30 cellular contexts compared by ENCODE assay signal in the genomic region with DNA sequence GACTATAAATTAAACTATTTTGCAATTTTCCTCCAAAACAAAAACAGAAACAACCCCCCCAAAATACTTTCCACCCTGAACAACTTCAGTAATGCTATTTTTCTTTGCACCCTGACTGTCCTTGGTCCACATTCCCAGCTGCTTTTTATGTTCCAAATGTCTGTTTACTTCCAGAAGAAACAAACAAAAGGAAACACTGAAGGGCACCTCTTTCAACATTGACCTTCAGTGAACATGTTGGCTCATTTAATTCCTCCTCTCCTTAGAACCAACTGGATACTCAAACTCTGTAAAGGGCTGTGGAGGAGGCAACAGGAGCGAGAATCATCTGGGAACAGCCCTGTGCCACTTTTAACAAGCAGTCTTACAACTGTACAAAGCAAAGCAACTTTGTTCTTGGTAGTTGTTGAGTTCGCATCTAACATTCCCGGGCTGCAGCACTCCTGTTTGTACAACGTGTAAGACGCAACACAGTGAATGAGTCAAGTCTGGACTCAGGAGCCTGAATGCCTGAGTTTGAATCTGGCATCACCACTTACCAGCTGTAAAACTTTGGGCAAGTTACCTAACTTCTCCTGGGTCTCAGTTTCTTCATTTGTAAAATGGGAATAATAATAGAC.
DNase-seq lines count a peak whose midpoint lies in the region; ATAC-seq, FAIRE-seq and TF ChIP-seq lines count a peak whose summit lies in the region.
"Had no signal": no experiment of that assay in that cellular context is flagged by ENCODE, and none has a peak within 500 bp of the region (broad histone marks: within the 10 kb centered on the region; RNA-seq: fewer than 3 reads in every experiment).

No MANE protein-coding gene starts in this region.

- BruUV-seq in HepG2 (replicated peaks; lab: Mats Ljungman, UMichigan) = no TSS peak

- in situ Hi-C loops in HepG2 (cut with HindIII; ENCODE audit: extremely low pct_ligation_motif_present, low pct_unique_long_range_greater_than_20kb) = no loop called here

- H3K9me2 ChIP-seq in MM.1S (replicated peaks; ENCODE audit: insufficient read depth, low read length) = no peaks in the 10 kb centered on the region

- H3F3A ChIP-seq in smooth muscle cell (ENCODE audit: low read depth) (no peaks in the 10 kb centered on the region), MM.1S (ENCODE audit: insufficient read depth, low read length) (no peaks in the 10 kb centered on the region)

- no peaks in the 10 kb centered on the region for H3K27me3 ChIP-seq in bronchial epithelial cell (ENCODE audit: control insufficient read depth, insufficient read depth, low read length)
- no peaks in the 10 kb centered on the region; a peak in 1 of 5 replicates for H3K27me3 ChIP-seq in HepG2 (ENCODE audit: control insufficient read depth in 1 of 2, insufficient read depth in 2 of 2, low read length in 2 of 2)
- no peaks in the 10 kb centered on the region for H3K27me3 ChIP-seq in smooth muscle cell (ENCODE audit: low read depth)
- no peaks in the 10 kb centered on the region for H3K27me3 ChIP-seq in MM.1S (replicated peaks; ENCODE audit: insufficient read depth, low read length)
- H3K27me3 ChIP-seq: BLaER1 treated with 17β-estradiol and CSF1 and Interleukin-3, amounts not matched to agents 10 nM and 100 nM; breast epithelium; esophagus muscularis mucosa; gastrocnemius medialis; upper lobe of left lung had no signal

- CTCF ChIA-PET in HepG2 (lab: Yijun Ruan, JAX; ENCODE audit: low intra/inter-chr PET ratio, low total read pairs) = no interaction called here

- 0% methylated on average over 5 of the region's 5 CpGs for WGBS in HepG2 (ENCODE audit: low lambda C conversion rate)
- 63% methylated on average over 5 of the region's 5 CpGs for WGBS in smooth muscle cell (ENCODE audit: low lambda C conversion rate)

- H3K36me3 ChIP-seq in bronchial epithelial cell (ENCODE audit: control insufficient read depth, insufficient read depth, low read length) = no peaks in the 10 kb centered on the region
- H3K36me3 ChIP-seq in HepG2 (replicated peaks in 1 of 2; ENCODE audit: control insufficient read depth in 1 of 2, insufficient read depth in 2 of 2, low read length in 2 of 2) = no peaks in the 10 kb centered on the region
- no peaks in the 10 kb centered on the region for H3K36me3 ChIP-seq in smooth muscle cell (ENCODE audit: low read depth)
- no peaks in the 10 kb centered on the region for H3K36me3 ChIP-seq in MM.1S (replicated peaks; ENCODE audit: insufficient read depth, low read length)
- H3K36me3 ChIP-seq: BLaER1 treated with 17β-estradiol and CSF1 and Interleukin-3, amounts not matched to agents 10 nM and 100 nM; breast epithelium; esophagus muscularis mucosa; gastrocnemius medialis; left ventricle myocardium inferior; upper lobe of left lung had no signal

- peaks cover 57% of the 10 kb centered on the region for H3K4me1 ChIP-seq in HepG2 (ENCODE audit: insufficient read depth, low read length)
- H3K4me1 ChIP-seq in smooth muscle cell (ENCODE audit: low read depth) = peaks cover 11% of the 10 kb centered on the region
- no peaks in the 10 kb centered on the region for H3K4me1 ChIP-seq in MM.1S (ENCODE audit: low read length)
- H3K4me1 ChIP-seq: BLaER1 treated with 17β-estradiol and CSF1 and Interleukin-3, amounts not matched to agents 10 nM and 100 nM; breast epithelium; esophagus muscularis mucosa; gastrocnemius medialis; left ventricle myocardium inferior; upper lobe of left lung had no signal

- TF ChIP-seq EP300 in HepG2 (IDR thresholded peaks at IDR 0.05; ENCODE audit: low read depth in 2 of 2, low read length in 2 of 2) = peak in 1 of 2 experiments; percentile 61; a peak in 2 of 4 replicates
- TF ChIP-seq EP300 in HepG2 (CRISPR knock-in tag; IDR thresholded peaks at IDR 0.05; ENCODE audit: borderline replicate concordance) = no peak

- H3K9ac ChIP-seq in HepG2 (ENCODE audit: insufficient read depth, low read depth, low read length) = no peak overlapping the region
- no peak overlapping the region for H3K9ac ChIP-seq in smooth muscle cell (ENCODE audit: low read depth)
- no peak overlapping the region for H3K9ac ChIP-seq in MM.1S (ENCODE audit: low read length)
- H3K9ac ChIP-seq: BLaER1 treated with 17β-estradiol and CSF1 and Interleukin-3, amounts not matched to agents 10 nM and 100 nM had no signal

- H4K20me1 ChIP-seq in HepG2 (ENCODE audit: insufficient read depth, low read length) (no peaks in the 10 kb centered on the region), smooth muscle cell (ENCODE audit: low read depth) (no peaks in the 10 kb centered on the region), MM.1S (ENCODE audit: insufficient read depth, low read length) (no peaks in the 10 kb centered on the region)
- H4K20me1 ChIP-seq: BLaER1 treated with 17β-estradiol and CSF1 and Interleukin-3, amounts not matched to agents 10 nM and 100 nM had no signal

- H3K4me3 ChIP-seq in bronchial epithelial cell (ENCODE audit: low read depth, low read length) (no peak overlapping the region), HepG2 (replicated peaks in 1 of 3; ENCODE audit: insufficient read depth in 1 of 3, low read depth in 2 of 3, low read length in 3 of 3) (0 out of 6 replicates have a peak overlapping the region, but pooled peaks of 1 of the 3 experiments have one; percentile 32), smooth muscle cell (no peak overlapping the region), MM.1S (ENCODE audit: low read length) (no peak overlapping the region)
- H3K4me3 ChIP-seq: BLaER1 treated with 17β-estradiol and CSF1 and Interleukin-3, amounts not matched to agents 10 nM and 100 nM; breast epithelium; esophagus muscularis mucosa; gastrocnemius medialis; left ventricle myocardium inferior; skin epidermis; upper lobe of left lung had no signal

- no peak for TF ChIP-seq RAD21 in HepG2 (CRISPR knock-in tag; IDR thresholded peaks at IDR 0.05)

- TF ChIP-seq CTCF in bronchial epithelial cell (IDR thresholded peaks at IDR 0.05; ENCODE audit: insufficient read depth, low read length, severe bottlenecking) (no peak), HepG2 (CRISPR knock-in tag; IDR thresholded peaks at IDR 0.05) (no peak), smooth muscle cell (IDR thresholded peaks at IDR 0.05; ENCODE audit: borderline replicate concordance, insufficient read depth, poor library complexity, severe bottlenecking) (no peak), MM.1S (IDR thresholded peaks at IDR 0.05; ENCODE audit: low read length) (no peak)

- H2AFZ ChIP-seq in HepG2 (ENCODE audit: low read length) (no peak overlapping the region), smooth muscle cell (ENCODE audit: low read depth) (peak overlapping the region; percentile 69), MM.1S (ENCODE audit: low read length) (no peak overlapping the region)

- no peak for TF ChIP-seq POLR2A in HepG2 (IDR thresholded peaks at IDR 0.05; ENCODE audit: insufficient read depth in 1 of 2, low read depth in 2 of 2, low read length in 2 of 2)

- H3K27ac ChIP-seq in HepG2 (ENCODE audit: extremely low read length, insufficient read depth, low read length) = no peak overlapping the region
- H3K27ac ChIP-seq in smooth muscle cell (ENCODE audit: low read depth) = no peak overlapping the region
- H3K27ac ChIP-seq in MM.1S (ENCODE audit: low read length) = no peak overlapping the region
- H3K27ac ChIP-seq: BLaER1 treated with 17β-estradiol and CSF1 and Interleukin-3, amounts not matched to agents 10 nM and 100 nM; breast epithelium; esophagus muscularis mucosa; gastrocnemius medialis; left ventricle myocardium inferior; skin epidermis; upper lobe of left lung had no signal

- no peak for FAIRE-seq in bronchial epithelial cell (lab: Jason Lieb, UNC)
- FAIRE-seq in HepG2 (lab: Jason Lieb, UNC) = peak; percentile 55
- FAIRE-seq: RCC 7860 had no signal

- ATAC-seq in HepG2 (peak; percentile 76), HG02798 (IDR thresholded peaks at IDR 0.05; ENCODE audit: poor library complexity, unreplicated experiment) (no peak)
- ATAC-seq: gastrocnemius medialis; natural killer cell treated with Interleukin-12 subunit alpha and Interleukin-12 subunit beta and Interleukin-15 and Interleukin-18, amount 100 ng/mL, for 72 hours had no signal

- POLR2A ChIA-PET in HepG2 (lab: Yijun Ruan, JAX) = interaction anchor here (1.4 kb wide), 1 partner anchor 9 kb away, joined by 3 read pairs; no protein-coding TSS in a partner anchor

- no peaks in the 10 kb centered on the region for H3K79me2 ChIP-seq in HepG2 (ENCODE audit: insufficient read depth, low read length)
- no peaks in the 10 kb centered on the region for H3K79me2 ChIP-seq in smooth muscle cell (ENCODE audit: low read depth)
- H3K79me2 ChIP-seq in MM.1S (ENCODE audit: low read length) = no peaks in the 10 kb centered on the region

- H3K4me2 ChIP-seq in HepG2 (ENCODE audit: low read depth, low read length) = peak overlapping the region; percentile 52
- no peak overlapping the region for H3K4me2 ChIP-seq in smooth muscle cell
- no peak overlapping the region for H3K4me2 ChIP-seq in MM.1S (ENCODE audit: low read depth, low read length)
- H3K4me2 ChIP-seq: BLaER1 treated with 17β-estradiol and CSF1 and Interleukin-3, amounts not matched to agents 10 nM and 100 nM had no signal

- DNase-seq in LoVo (ENCODE audit: low spot score) = peak; percentile 27
- DNase-seq in bronchial epithelial cell (ENCODE audit: low read depth) = peak; percentile 31
- peak; percentile 57 for DNase-seq in HepG2 (ENCODE audit: low spot score)
- no peak for DNase-seq in smooth muscle cell (lab: John Stamatoyannopoulos, UW; ENCODE audit: unreplicated experiment)
- no peak for DNase-seq in activated T-cell treated with anti-CD3 and anti-CD28 coated beads for 4 hours
- DNase-seq in MM.1S = no peak
- no peak for DNase-seq in NCI-H774 (lab: John Stamatoyannopoulos, UW)
- DNase-seq: activated CD4-positive, alpha-beta T cell treated with anti-CD3 and anti-CD28 coated beads, Interleukin-2, amount 10 ng/mL, durations not matched to agents 7 days and 5 days; activated naive CD4-positive, alpha-beta T cell treated with Interleukin-2 at 50 U/mL for 16 hours; activated T-cell treated with anti-CD3 and anti-CD28 coated beads, Interleukin-2, amount 50 U/mL, for 48 hours; Calu3; cortex of kidney; gastrocnemius medialis; hippocampal formation; left ventricle myocardium inferior; NCI-H1048; NCI-H1694; NCI-H2171; NCI-H526 treated with DMSO at 0.1 percent for 48 hours; SIG-M5; stimulated activated CD4-positive, alpha-beta T cell treated with anti-CD3 and anti-CD28 coated beads, Interleukin-1b, Interleukin-23, amount 100 ng/mL, for 48 hours; T-helper 9 cell; upper lobe of left lung had no signal

- intact Hi-C loops in HepG2 (cut with micrococcal nuclease; ENCODE audit: unreplicated experiment) = no loop called here

- H3K9me3 ChIP-seq in HepG2 (ENCODE audit: low read length) = no peaks in the 10 kb centered on the region
- no peaks in the 10 kb centered on the region for H3K9me3 ChIP-seq in smooth muscle cell (replicated peaks; ENCODE audit: low read depth)
- H3K9me3 ChIP-seq in MM.1S (replicated peaks; ENCODE audit: insufficient read depth, low read length) = no peaks in the 10 kb centered on the region
- H3K9me3 ChIP-seq: breast epithelium, gastrocnemius medialis, upper lobe of left lung had no signal

TF ChIP-seq in HepG2, 621 proteins besides CTCF, POLR2A, EP300 and RAD21 (continues in another document):
- no peak for TF ChIP-seq AGO2 (optimal IDR thresholded peaks at IDR 0.05; ENCODE audit: low read depth, low read length)

Comparison
In these comparisons a context has a peak if more than half of its experiments do, and no peak if none do; other contexts are left out.
1. DNase-seq: peak in LoVo (single experiment), bronchial epithelial cell (single experiment) and HepG2 (single experiment); none in smooth muscle cell (single experiment), activated T-cell treated with anti-CD3 and anti-CD28 coated beads for 4 hours (single experiment), MM.1S (single experiment) and NCI-H774 (single experiment).